23 cellular contexts compared by ENCODE assay signal in the genomic region with DNA sequence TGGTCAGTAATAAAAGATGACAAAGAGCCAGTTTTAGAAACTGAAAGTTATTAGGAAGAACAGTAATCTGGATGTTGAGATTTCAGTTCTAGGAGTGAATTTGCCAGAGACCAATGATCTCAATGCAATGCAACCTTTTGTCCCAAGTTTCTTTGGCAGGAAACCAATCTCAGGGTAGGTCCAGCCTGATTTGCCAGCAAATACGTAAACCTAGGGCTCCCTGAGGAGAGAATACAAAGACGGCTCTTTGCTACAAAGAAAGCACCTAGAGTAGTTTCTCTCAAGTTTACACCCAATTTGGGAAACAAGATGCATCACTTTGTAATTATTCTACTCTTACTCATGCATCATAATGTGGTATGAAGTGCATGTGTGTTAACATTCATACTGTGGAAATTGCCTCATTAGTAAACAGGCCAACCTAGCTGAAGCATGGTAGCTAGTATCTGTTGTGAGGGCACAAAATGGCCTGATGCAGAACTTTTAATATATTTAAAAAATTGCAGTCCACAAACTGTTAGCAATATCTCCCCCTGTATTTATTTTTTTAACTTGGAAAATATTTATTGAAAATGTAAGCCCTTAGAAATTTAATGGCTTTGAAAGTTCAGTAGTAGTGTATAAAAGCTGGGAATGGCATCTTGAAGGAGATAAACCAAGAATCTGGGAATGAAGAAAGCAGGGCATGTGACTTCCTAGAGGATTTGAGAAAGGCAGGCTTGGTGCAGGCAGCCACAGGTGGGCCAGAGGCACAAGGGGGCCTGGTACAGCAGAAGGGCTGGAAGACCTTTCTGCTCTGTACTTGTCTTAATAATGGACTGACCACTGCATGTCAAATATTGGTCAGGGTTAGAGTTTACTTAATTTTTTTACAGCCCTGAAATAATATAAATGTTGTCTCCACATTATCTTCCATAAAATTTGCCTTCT. TPM values are rescaled to one million over a fixed set of nuclear protein-coding genes. Genes with fewer than 3 reads are reported as not detected.
A peak's percentile ranks its signal among the peaks of the same experiment; 100 is the strongest.
DNase-seq lines count a peak whose midpoint lies in the region; ATAC-seq and TF ChIP-seq lines count a peak whose summit lies in the region.
"Had no signal": no experiment of that assay in that cellular context is flagged by ENCODE, and none has a peak within 500 bp of the region (broad histone marks: within the 10 kb centered on the region; RNA-seq: fewer than 3 reads in every experiment).

No MANE protein-coding gene starts in this region.

- 47 to 68% methylated on average over 2 of the region's 2 CpGs for WGBS in body of pancreas, 2 donors
- no CpG with 5 or more reads among the region's 2 CpGs for WGBS in neuronal stem cell (ENCODE audit: extremely low coverage in 2 of 2, insufficient read length in 2 of 2, insufficient replicate concordance in 1 of 2), 2 donors

- peaks cover 0 to 3% (median 2%) of the 10 kb centered on the region in 3 donors for H3K9me3 Mint-ChIP-seq in T-cell
- H3K9me3 Mint-ChIP-seq: memory B cell had no signal

- no peak overlapping the region for H4K8ac ChIP-seq in neuronal stem cell (ENCODE audit: low read depth, low read length)

- POLR2A ChIA-PET in T-cell (lab: Charles Lee), result no interaction called here

- intact Hi-C loops in body of pancreas (cut with DNase I), result no loop called here

- no peak overlapping the region for H3K4me3 Mint-ChIP-seq in T-cell
- H3K4me3 Mint-ChIP-seq: activated naive CD8-positive, alpha-beta T cell treated with anti-CD3 and anti-CD28 coated beads, Interleukin-2, amount 10 ng/mL, durations not matched to agents 7 days and 5 days; memory B cell; stimulated activated naive CD8-positive, alpha-beta T cell treated with anti-CD3 and anti-CD28 coated beads, Interleukin-15, amount 100 ng/mL, for 72 hours had no signal

- no peak overlapping the region for H2BK15ac ChIP-seq in neuronal stem cell (ENCODE audit: low read length)

- no peaks in the 10 kb centered on the region for H3K4me1 Mint-ChIP-seq in T-cell
- H3K4me1 Mint-ChIP-seq: stimulated activated naive CD8-positive, alpha-beta T cell treated with anti-CD3 and anti-CD28 coated beads, Interleukin-15, amount 100 ng/mL, for 72 hours had no signal

- ATAC-seq in body of pancreas (peak; percentile 75), T-cell (replicated peaks in 1 of 4) (no peak), GM18520 (IDR thresholded peaks at IDR 0.05; ENCODE audit: unreplicated experiment) (no peak)
- ATAC-seq: stimulated activated naive CD8-positive, alpha-beta T cell treated with anti-CD3 and anti-CD28 coated beads, Interleukin-15, amount 100 ng/mL, for 72 hours had no signal

- H3K4me2 ChIP-seq in neuronal stem cell (ENCODE audit: insufficient read depth, low read length, poor library complexity, severe bottlenecking), result no peak overlapping the region
- H3K4me2 ChIP-seq: BLaER1 had no signal

- H3K9me3 ChIP-seq in body of pancreas (no peaks in the 10 kb centered on the region), neuronal stem cell (replicated peaks in 1 of 2; ENCODE audit: control insufficient read depth in 2 of 2, insufficient read depth in 1 of 2, low read depth in 1 of 2, low read length in 2 of 2) (peaks cover 0 to 5% of the 10 kb centered on the region in 2 donors)
- H3K9me3 ChIP-seq: colonic mucosa, HAP-1, vagina had no signal

- H3K14ac ChIP-seq in neuronal stem cell (ENCODE audit: low read length), result no peak overlapping the region

- H3K27me3 ChIP-seq in body of pancreas (no peaks in the 10 kb centered on the region), neuronal stem cell (ENCODE audit: control insufficient read depth in 3 of 3, insufficient read depth in 3 of 3, low read depth in 1 of 3, low read length in 3 of 3) (no peaks in the 10 kb centered on the region)
- H3K27me3 ChIP-seq: BLaER1, colonic mucosa, spleen, vagina had no signal

- H2BK5ac ChIP-seq in neuronal stem cell (ENCODE audit: low read length), result no peak overlapping the region

- H2AK5ac ChIP-seq in neuronal stem cell (ENCODE audit: low read depth, low read length), result no peak overlapping the region

- no peaks in the 10 kb centered on the region for H3K36me3 ChIP-seq in body of pancreas (replicated peaks in 1 of 2; ENCODE audit: insufficient read depth in 1 of 2, low read depth in 2 of 2)
- no peaks in the 10 kb centered on the region for H3K36me3 ChIP-seq in neuronal stem cell (replicated peaks in 1 of 2; ENCODE audit: control insufficient read depth in 2 of 2, insufficient read depth in 2 of 2, low read length in 2 of 2)
- H3K36me3 ChIP-seq: BLaER1, colonic mucosa, HAP-1, spleen, vagina had no signal

- TF ChIP-seq CTCF in body of pancreas (IDR thresholded peaks at IDR 0.05), result no peak

- no peak overlapping the region for H4K91ac ChIP-seq in neuronal stem cell (ENCODE audit: low read depth, low read length, poor library complexity)

- H3K79me1 ChIP-seq in neuronal stem cell (ENCODE audit: low read depth, low read length), result no peaks in the 10 kb centered on the region

- no peak overlapping the region for H3K4ac ChIP-seq in neuronal stem cell (ENCODE audit: low read length)

- H3K9ac ChIP-seq in neuronal stem cell (ENCODE audit: low read depth, low read length, poor library complexity), result no peak overlapping the region
- H3K9ac ChIP-seq: BLaER1 had no signal

- H3K18ac ChIP-seq in neuronal stem cell (ENCODE audit: low read length), result no peak overlapping the region

- no peaks in the 10 kb centered on the region for H3K36me3 Mint-ChIP-seq in T-cell
- H3K36me3 Mint-ChIP-seq: activated naive CD8-positive, alpha-beta T cell treated with anti-CD3 and anti-CD28 coated beads, Interleukin-2, amount 10 ng/mL, durations not matched to agents 7 days and 5 days had no signal

- no peak overlapping the region for H2BK120ac ChIP-seq in neuronal stem cell (ENCODE audit: low read depth, low read length)

- H2AFZ ChIP-seq in neuronal stem cell (ENCODE audit: low read length), result peak overlapping the region; percentile 48

- H3K4me1 ChIP-seq in body of pancreas (no peaks in the 10 kb centered on the region), neuronal stem cell (ENCODE audit: control insufficient read depth in 2 of 2, insufficient read depth in 1 of 2, low read depth in 1 of 2, low read length in 2 of 2) (peaks cover 0 to 3% of the 10 kb centered on the region in 2 donors)
- H3K4me1 ChIP-seq: BLaER1, colonic mucosa, HAP-1, spleen, vagina had no signal

- H3K23ac ChIP-seq in neuronal stem cell (ENCODE audit: low read depth, low read length, poor library complexity), result no peak overlapping the region

- no peak overlapping the region for H3K27ac Mint-ChIP-seq in T-cell
- H3K27ac Mint-ChIP-seq: activated naive CD8-positive, alpha-beta T cell treated with anti-CD3 and anti-CD28 coated beads, Interleukin-2, amount 10 ng/mL, durations not matched to agents 7 days and 5 days; memory B cell; stimulated activated naive CD8-positive, alpha-beta T cell treated with anti-CD3 and anti-CD28 coated beads, Interleukin-15, amount 100 ng/mL, for 72 hours had no signal

- H2BK12ac ChIP-seq in neuronal stem cell (ENCODE audit: low read length), result no peak overlapping the region

- peaks cover 2 to 8% of the 10 kb centered on the region in 2 donors for H3K27me3 Mint-ChIP-seq in T-cell
- H3K27me3 Mint-ChIP-seq: memory B cell had no signal

- DNase-seq in HS-5 (ENCODE audit: low read depth), result peak; percentile 3
- DNase-seq in body of pancreas, result peak in 3 of 4 donors; percentile 7 to 34 (median 26)
- peak; percentile 34 for DNase-seq in globus pallidus (ENCODE audit: low spot score)
- no peak for DNase-seq in neuronal stem cell (ENCODE audit: low spot score)
- no peak for DNase-seq in T-cell
- DNase-seq in COLO668 (lab: John Stamatoyannopoulos, UW; ENCODE audit: unreplicated experiment), result no peak
- DNase-seq in NCI-H2227 treated with DMSO at 0.1 percent for 48 hours (lab: John Stamatoyannopoulos, UW), result no peak
- DNase-seq: activated CD4-positive, alpha-beta T cell treated with anti-CD3 and anti-CD28 coated beads for 4 hours; activated naive CD8-positive, alpha-beta T cell treated with anti-CD3 and anti-CD28 coated beads, Interleukin-2, amount 10 ng/mL, durations not matched to agents 7 days and 5 days; activated T-cell treated with anti-CD3 and anti-CD28 coated beads, Interleukin-2, amount 50 U/mL, for 1 hour; colonic mucosa; KG1; NCI-H1105; SIG-M5; spleen; stimulated activated naive CD8-positive, alpha-beta T cell treated with anti-CD3 and anti-CD28 coated beads, Interleukin-15, amount 100 ng/mL, for 72 hours; T-helper 9 cell had no signal

- no peak for TF ChIP-seq POLR2A in body of pancreas (IDR thresholded peaks at IDR 0.05)

- peak overlapping the region in 3 of 4 donors; percentile 41 to 75 (median 52) for H3K27ac ChIP-seq in body of pancreas
- no peak overlapping the region for H3K27ac ChIP-seq in neuronal stem cell (replicated peaks; ENCODE audit: low read length)
- H3K27ac ChIP-seq: BLaER1, colonic mucosa, epithelial cell of prostate, spleen, vagina had no signal

- CTCF ChIA-PET in T-cell (lab: Charles Lee), result no interaction called here

- H3K4me3 ChIP-seq in body of pancreas (no peak overlapping the region), neuronal stem cell (ENCODE audit: low read length in 2 of 2) (no peak overlapping the region)
- H3K4me3 ChIP-seq: BLaER1, colonic mucosa, HAP-1, spleen, vagina had no signal

RNA-seq across cellular contexts. Expression of a gene that starts 59.5 kb away (rescaled TPM):
- total RNA-seq in body of pancreas (10 to 100 TPM; 17.9 to 29.7 TPM), T-cell (10 to 100 TPM; 26.1 to 35.5 (median 32.0) TPM)
- 1.5 TPM for polyA plus RNA-seq in neuronal stem cell (2013, experiment 1 of 2)
- 1.4 TPM for polyA plus RNA-seq in neuronal stem cell (2013, experiment 2 of 2)

Comparison
In these comparisons a context has a peak if more than half of its experiments do, and no peak if none do; other contexts are left out.
1. DNase-seq: peak in HS-5 (single experiment), body of pancreas (3 of 4) and globus pallidus (single experiment); none in neuronal stem cell (single experiment), T-cell (0 of 34), COLO668 (single experiment) and NCI-H2227 treated with DMSO at 0.1 percent for 48 hours (single experiment).